In genomic region chr18:23619388-23619873, GRCh38 we compare ENCODE assay signal across 7 cellular contexts. TPM values are rescaled to one million over a fixed set of nuclear protein-coding genes. Genes with fewer than 3 reads are reported as not detected.
DNase-seq lines count a peak whose midpoint lies in the region; ATAC-seq and TF ChIP-seq lines count a peak whose summit lies in the region.

No MANE protein-coding gene starts in this region.

- DNase-seq in cardiac fibroblast (ENCODE audit: low read depth in 2 of 2) (peak; percentile 13 to 28), lung microvascular endothelial cell (ENCODE audit: low read depth in 2 of 2) (peak; percentile 26 to 30), transverse colon (peak; percentile 17), Kasumi-1 (lab: John Stamatoyannopoulos, UW) (no peak)

- peak overlapping the region; percentile 50 to 52 for H3K4me3 ChIP-seq in cardiac fibroblast (replicated peaks in 1 of 2; ENCODE audit: low read depth in 2 of 2, low read length in 2 of 2)
- peak overlapping the region in 3 of 4 donors; percentile 16 to 52 (median 35) for H3K4me3 ChIP-seq in transverse colon

- ATAC-seq in GM18511 (IDR thresholded peaks at IDR 0.05; ENCODE audit: unreplicated experiment) = peak; percentile 36
- ATAC-seq in HG03432 (IDR thresholded peaks at IDR 0.05; ENCODE audit: unreplicated experiment) = peak; percentile 20
- no peak for ATAC-seq in GM21360 (IDR thresholded peaks at IDR 0.05; ENCODE audit: unreplicated experiment)

- TF ChIP-seq POLR2A in transverse colon (IDR thresholded peaks at IDR 0.05) = no peak

- WGBS in transverse colon (ENCODE audit: low coverage in 1 of 2), 2 donors = 1% methylated on average over 41 of the region's 41 CpGs; no CpG with 5 or more reads in 1 of the 2 donors

- intact Hi-C loops in transverse colon (cut with DNase I; ENCODE audit: low total_unique reads) = no loop called here

- H3K27me3 ChIP-seq in transverse colon = peaks cover 32% of the 10 kb centered on the region

- in situ Hi-C loops in transverse colon (cut with MboI; ENCODE audit: low pct_ligation_motif_present in 1 of 4, low pct_unique_long_range_greater_than_20kb in 1 of 4, low sequenced_read_pairs in 3 of 4) = loop anchor here in 3 of 4 donors (25.0 kb wide), 2 partner anchors 193 to 293 kb away; no protein-coding TSS in a partner anchor

- no peaks in the 10 kb centered on the region for H3K9me3 ChIP-seq in transverse colon

- no peaks in the 10 kb centered on the region for H3K36me3 ChIP-seq in transverse colon

- H3K27ac ChIP-seq in transverse colon = peak overlapping the region in 3 of 4 donors; percentile 8 to 44 (median 21)

- TF ChIP-seq EP300 in transverse colon (IDR thresholded peaks at IDR 0.05; ENCODE audit: low read depth) = no peak

- H3K4me1 ChIP-seq in transverse colon = peaks cover 0 to 24% (median 16%) of the 10 kb centered on the region in 4 donors

- TF ChIP-seq CTCF in cardiac fibroblast (IDR thresholded peaks at IDR 0.05; ENCODE audit: low read depth, low read length) (no peak), transverse colon (IDR thresholded peaks at IDR 0.05) (no peak)

RNA-seq across cellular contexts. Expression of gene NPC1, which starts 33.1 kb away (rescaled TPM):
- total RNA-seq in lung microvascular endothelial cell = 27.0 and 30.2 TPM in 2 replicates
- 10 to 100 TPM; 33.6 to 96.1 (median 49.7) TPM for total RNA-seq in transverse colon

RNA-seq across cellular contexts. Expression of gene ANKRD29, which starts 43.3 kb away (rescaled TPM):
- total RNA-seq in lung microvascular endothelial cell = 0.65 and 0.79 TPM in 2 replicates
- 1 to 10 TPM in 2 of 4 donors, under 1 TPM in 2; 0.75 to 2.2 (median 1.5) TPM for total RNA-seq in transverse colon

Comparison
In these comparisons a context has a peak if more than half of its experiments do, and no peak if none do; other contexts are left out.
1. DNase-seq: peak in cardiac fibroblast (2 of 2), lung microvascular endothelial cell (2 of 2) and transverse colon (single experiment); none in Kasumi-1 (0 of 2).